8 cellular contexts compared by ENCODE assay signal in genomic region chr15:44662478-44663409, GRCh38. TPM values are rescaled to one million over a fixed set of nuclear protein-coding genes. Genes with fewer than 3 reads are reported as not detected.
A peak's percentile ranks its signal among the peaks of the same experiment; 100 is the strongest.
DNase-seq lines count a peak whose midpoint lies in the region; ATAC-seq, FAIRE-seq and TF ChIP-seq lines count a peak whose summit lies in the region.

No MANE protein-coding gene starts in this region.

- no peak overlapping the region for H4K5ac ChIP-seq in mesendoderm (ENCODE audit: low read length)

- H4K8ac ChIP-seq in mesendoderm (ENCODE audit: low read depth, low read length), result no peak overlapping the region

- H2BK120ac ChIP-seq in mesendoderm (ENCODE audit: low read depth, low read length), result no peak overlapping the region

- H3K36me3 Mint-ChIP-seq in activated CD4-positive, alpha-beta memory T cell treated with anti-CD3 and anti-CD28 coated beads, Interleukin-2, amount 10 ng/mL, durations not matched to agents 7 days and 5 days (ENCODE audit: low read depth), result peaks cover 22% of the 10 kb centered on the region

- 7% methylated on average over 21 of the region's 34 CpGs for WGBS in A549 (ENCODE audit: missing lambda C conversion rate)
- WGBS in mesendoderm (ENCODE audit: extremely low coverage, insufficient coverage, low lambda C conversion rate), result no CpG with 5 or more reads among the region's 34 CpGs

- POLR2A ChIA-PET in A549 (lab: Yijun Ruan, JAX), result interaction anchor here (0.6 to 2.4 kb wide), 9 partner anchors 20 to 280 kb away, joined by 3 to 22 read pairs (median 5); partner anchors contain the start of genes B2M, PATL2 and TRIM69
- POLR2A ChIA-PET in activated CD4-positive, alpha-beta memory T cell treated with anti-CD3 and anti-CD28 coated beads, Interleukin-2, amount 10 ng/mL, durations not matched to agents 7 days and 5 days (lab: Charles Lee), result interaction anchor here (0.6 to 35.5 kb wide), 33 partner anchors 11 to 235 kb away, joined by 3 to 4153 read pairs (median 6); partner anchors contain the start of genes B2M, CTDSPL2, EIF3J and PATL2

- H3K4me2 ChIP-seq in A549 (peak overlapping the region; percentile 87), mesendoderm (ENCODE audit: low read length) (peak overlapping the region; percentile 83)

- H3K4me3 ChIP-seq in A549, result peak overlapping the region; percentile 82
- peak overlapping the region; percentile 78 for H3K4me3 ChIP-seq in mesendoderm (ENCODE audit: low read length)

- peaks cover 2% of the 10 kb centered on the region for H3K79me2 ChIP-seq in mesendoderm (ENCODE audit: control insufficient read depth, insufficient read depth, low read length)

- no peaks in the 10 kb centered on the region for H3K9me3 Mint-ChIP-seq in activated CD4-positive, alpha-beta memory T cell treated with anti-CD3 and anti-CD28 coated beads, Interleukin-2, amount 10 ng/mL, durations not matched to agents 7 days and 5 days

- H3K4me1 Mint-ChIP-seq in activated CD4-positive, alpha-beta memory T cell treated with anti-CD3 and anti-CD28 coated beads, Interleukin-2, amount 10 ng/mL, durations not matched to agents 7 days and 5 days, result peaks cover 55% of the 10 kb centered on the region

- H2BK5ac ChIP-seq in mesendoderm (ENCODE audit: low read length), result no peak overlapping the region

- CTCF ChIA-PET in A549 (lab: Yijun Ruan, JAX), result interaction anchor here (0.7 to 5.7 kb wide), 22 partner anchors 10 to 119 kb away, joined by 3 to 46 read pairs (median 5); partner anchors contain the start of genes B2M, PATL2 and TRIM69
- CTCF ChIA-PET in activated CD4-positive, alpha-beta memory T cell treated with anti-CD3 and anti-CD28 coated beads, Interleukin-2, amount 10 ng/mL, durations not matched to agents 7 days and 5 days (lab: Charles Lee), result interaction anchor here (0.6 to 7.4 kb wide), 29 partner anchors 8 to 118 kb away, joined by 3 to 329 read pairs (median 5); partner anchors contain the start of genes B2M, PATL2 and TRIM69

- no peaks in the 10 kb centered on the region for H3K9me3 ChIP-seq in A549

- H3K18ac ChIP-seq in mesendoderm (ENCODE audit: low read length), result peak overlapping the region; percentile 39

- no peak overlapping the region for H2AK5ac ChIP-seq in mesendoderm (ENCODE audit: low read length)

- H3K4me3 Mint-ChIP-seq in activated CD4-positive, alpha-beta memory T cell treated with anti-CD3 and anti-CD28 coated beads, Interleukin-2, amount 10 ng/mL, durations not matched to agents 7 days and 5 days, result peak overlapping the region; percentile 97

- H3K27ac Mint-ChIP-seq in activated CD4-positive, alpha-beta memory T cell treated with anti-CD3 and anti-CD28 coated beads, Interleukin-2, amount 10 ng/mL, durations not matched to agents 7 days and 5 days, result peak overlapping the region; percentile 92

- peaks cover 1% of the 10 kb centered on the region for H3K79me1 ChIP-seq in mesendoderm (ENCODE audit: low read length)

- no peak overlapping the region for H3K23ac ChIP-seq in mesendoderm (ENCODE audit: low read length)

- H3K27me3 ChIP-seq in mesendoderm (ENCODE audit: insufficient read depth, low read length, poor library complexity), result no peaks in the 10 kb centered on the region

- no peaks in the 10 kb centered on the region for H3K36me3 ChIP-seq in mesendoderm (ENCODE audit: control insufficient read depth, insufficient read depth, low read length)

- no peak; the same call in 1 of the 2 replicates for TF ChIP-seq POLR2A in A549 (IDR thresholded peaks at IDR 0.05; ENCODE audit: low read length)

- TF ChIP-seq RAD21 in A549 (conservative IDR thresholded peaks at IDR 0.05 in 1 of 2, IDR thresholded peaks at IDR 0.05 in 1 of 2), result no peak

- DNase-seq in A549 (ENCODE audit: low read depth in 1 of 2, low spot score in 1 of 2) (peak; percentile 37 to 63), NCI-H510A treated with DMSO at 0.1 percent for 48 hours (lab: John Stamatoyannopoulos, UW) (peak; percentile 35), mesendoderm (no peak)
- DNase-seq in activated CD4-positive, alpha-beta memory T cell treated with anti-CD3 and anti-CD28 coated beads, Interleukin-2, amount 10 ng/mL, durations not matched to agents 7 days and 5 days, result peak; percentile 90
- DNase-seq in effector CD8-positive, alpha-beta T cell (lab: John Stamatoyannopoulos, UW), result peak; percentile 72
- peak; percentile 65 to 73 for DNase-seq in stimulated activated CD8-positive, alpha-beta memory T cell treated with anti-CD3 and anti-CD28 coated beads, Interleukin-15, amount 100 ng/mL, for 4 hours (ENCODE audit: low read depth in 2 of 2)

- H3K4me1 ChIP-seq in A549, result peaks cover 17% of the 10 kb centered on the region; the same call in 2 of the 3 replicates
- peaks cover 2% of the 10 kb centered on the region for H3K4me1 ChIP-seq in mesendoderm (ENCODE audit: control insufficient read depth, low read depth, low read length)

- H3K27me3 Mint-ChIP-seq in activated CD4-positive, alpha-beta memory T cell treated with anti-CD3 and anti-CD28 coated beads, Interleukin-2, amount 10 ng/mL, durations not matched to agents 7 days and 5 days, result no peaks in the 10 kb centered on the region

- no peak for TF ChIP-seq CTCF in A549 (IDR thresholded peaks at IDR 0.05)

- no peak overlapping the region for H2BK15ac ChIP-seq in mesendoderm (replicated peaks; ENCODE audit: low read depth)

- ATAC-seq in A549 (peak; percentile 85 to 86), GM18861 (IDR thresholded peaks at IDR 0.05; ENCODE audit: unreplicated experiment) (peak; percentile 41), HG03108 (IDR thresholded peaks at IDR 0.05; ENCODE audit: unreplicated experiment) (peak; percentile 43)

- TF ChIP-seq EP300 in A549 (IDR thresholded peaks at IDR 0.05), result no peak

- peak overlapping the region; percentile 88 for H3K9ac ChIP-seq in mesendoderm (ENCODE audit: low read length)

- FAIRE-seq in A549 (lab: Jason Lieb, UNC), result no peak

- H3K27ac ChIP-seq in A549, result peak overlapping the region; percentile 98
- H3K27ac ChIP-seq in mesendoderm (ENCODE audit: low read depth, low read length), result peak overlapping the region; percentile 58

- peak overlapping the region; percentile 76 for H3K4ac ChIP-seq in mesendoderm (ENCODE audit: low read depth, low read length)

- peak overlapping the region; percentile 87 for H3K56ac ChIP-seq in mesendoderm (ENCODE audit: low read length)

TF ChIP-seq in A549, 52 proteins besides CTCF, POLR2A, EP300 and RAD21 (continues in another document):
- TF ChIP-seq RCOR1 (IDR thresholded peaks at IDR 0.05; ENCODE audit: low read depth, low read length), result no peak
- no peak for TF ChIP-seq TP53 (CRISPR knock-in tag; IDR thresholded peaks at IDR 0.05)
- no peak for TF ChIP-seq PHF8 (IDR thresholded peaks at IDR 0.05; ENCODE audit: borderline replicate concordance, low read depth)
- TF ChIP-seq SMC3 (IDR thresholded peaks at IDR 0.05), result no peak
- no peak for TF ChIP-seq RFX5 (IDR thresholded peaks at IDR 0.05)
- TF ChIP-seq POLR2AphosphoS2 (conservative IDR thresholded peaks at IDR 0.05; ENCODE audit: low read length), result no peak
- no peak for TF ChIP-seq FOXS1 (CRISPR knock-in tag; IDR thresholded peaks at IDR 0.05)
- TF ChIP-seq HOXB13 (CRISPR knock-in tag; IDR thresholded peaks at IDR 0.05; ENCODE audit: low read depth), result no peak
- TF ChIP-seq, protein P1, sequence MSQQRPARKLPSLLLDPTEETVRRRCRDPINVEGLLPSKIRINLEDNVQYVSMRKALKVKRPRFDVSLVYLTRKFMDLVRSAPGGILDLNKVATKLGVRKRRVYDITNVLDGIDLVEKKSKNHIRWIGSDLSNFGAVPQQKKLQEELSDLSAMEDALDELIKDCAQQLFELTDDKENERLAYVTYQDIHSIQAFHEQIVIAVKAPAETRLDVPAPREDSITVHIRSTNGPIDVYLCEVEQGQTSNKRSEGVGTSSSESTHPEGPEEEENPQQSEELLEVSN (IDR thresholded peaks at IDR 0.05; ENCODE audit: borderline replicate concordance, low read depth), result no peak
- TF ChIP-seq USF2 (IDR thresholded peaks at IDR 0.05), result no peak
- no peak for TF ChIP-seq MAFK (IDR thresholded peaks at IDR 0.05; ENCODE audit: partially characterized antibody)

RNA-seq across cellular contexts. Expression of gene SPG11, which starts 0.7 kb away (rescaled TPM):
- polyA plus RNA-seq in A549 (2011; rRNA removed) (26.9 and 33.9 TPM in 2 replicates), A549 (2017; fragmentation: RNase III; extraction: RNeasy Plus Mini Kit Qiagen cat#74134 plus additional on column Dnase treatment) (7.6 to 9.7 TPM (median 8.3 TPM) in 3 replicates)
- 12.6 and 14.4 TPM in 2 replicates for polyA plus RNA-seq in A549 (2012; cell fraction: cytosol; rRNA removed)
- polyA plus RNA-seq in A549 (2012; cell fraction: nucleus; rRNA removed), result 35.9 and 40.5 TPM in 2 replicates
- 77.8 and 82.1 TPM in 2 replicates for polyA minus RNA-seq in A549 (2011; rRNA and poly(A)+ RNA removed)
- total RNA-seq in activated CD4-positive, alpha-beta memory T cell treated with anti-CD3 and anti-CD28 coated beads, Interleukin-2, amount 10 ng/mL, durations not matched to agents 7 days and 5 days, result 10 to 100 TPM; 76.9 to 84.4 TPM
- 9.3 TPM for polyA plus RNA-seq in mesendoderm (2013, experiment 1 of 2)
- polyA plus RNA-seq in mesendoderm (2013, experiment 2 of 2), result 10.2 TPM

RNA-seq across cellular contexts. Expression of gene PATL2, which starts 48.4 kb away (rescaled TPM):
- polyA plus RNA-seq in A549 (2011; rRNA removed) (0.13 and 0.26 TPM in 2 replicates), A549 (2017; fragmentation: RNase III; extraction: RNeasy Plus Mini Kit Qiagen cat#74134 plus additional on column Dnase treatment) (0.12 to 0.13 TPM in 2 of 3 replicates, not detected in the other)
- polyA plus RNA-seq in A549 (2012; cell fraction: cytosol; rRNA removed), result 0.05 and 0.15 TPM in 2 replicates
- 0.18 and 0.23 TPM in 2 replicates for polyA plus RNA-seq in A549 (2012; cell fraction: nucleus; rRNA removed)
- polyA minus RNA-seq in A549 (2011; rRNA and poly(A)+ RNA removed), result 0.62 TPM in 1 of 2 replicates, not detected in the other
- 10 to 100 TPM; 36.3 to 36.8 TPM for total RNA-seq in activated CD4-positive, alpha-beta memory T cell treated with anti-CD3 and anti-CD28 coated beads, Interleukin-2, amount 10 ng/mL, durations not matched to agents 7 days and 5 days
- polyA plus RNA-seq in mesendoderm (2013, experiment 1 of 2), result 0.22 TPM
- polyA plus RNA-seq in mesendoderm (2013, experiment 2 of 2), result 0.28 TPM

RNA-seq across cellular contexts. Expression of gene B2M, which starts 48.6 kb away (rescaled TPM):
- 823 and 934 TPM in 2 replicates for polyA plus RNA-seq in A549 (2011; rRNA removed)
- 284 and 325 TPM in 2 replicates for polyA plus RNA-seq in A549 (2012; cell fraction: cytosol; rRNA removed)
- 183 and 334 TPM in 2 replicates for polyA plus RNA-seq in A549 (2012; cell fraction: nucleus; rRNA removed)
- 486 to 559 TPM (median 514 TPM) in 3 replicates for polyA plus RNA-seq in A549 (2017; fragmentation: RNase III; extraction: RNeasy Plus Mini Kit Qiagen cat#74134 plus additional on column Dnase treatment)
- polyA minus RNA-seq in A549 (2011; rRNA and poly(A)+ RNA removed), result 92.0 and 99.1 TPM in 2 replicates
- 1,000 to 10,000 TPM; 9,723 to 9,975 TPM for total RNA-seq in activated CD4-positive, alpha-beta memory T cell treated with anti-CD3 and anti-CD28 coated beads, Interleukin-2, amount 10 ng/mL, durations not matched to agents 7 days and 5 days
- polyA plus RNA-seq in mesendoderm (2013, experiment 1 of 2), result 107 TPM
- 109 TPM for polyA plus RNA-seq in mesendoderm (2013, experiment 2 of 2)
